In the genomic region with DNA sequence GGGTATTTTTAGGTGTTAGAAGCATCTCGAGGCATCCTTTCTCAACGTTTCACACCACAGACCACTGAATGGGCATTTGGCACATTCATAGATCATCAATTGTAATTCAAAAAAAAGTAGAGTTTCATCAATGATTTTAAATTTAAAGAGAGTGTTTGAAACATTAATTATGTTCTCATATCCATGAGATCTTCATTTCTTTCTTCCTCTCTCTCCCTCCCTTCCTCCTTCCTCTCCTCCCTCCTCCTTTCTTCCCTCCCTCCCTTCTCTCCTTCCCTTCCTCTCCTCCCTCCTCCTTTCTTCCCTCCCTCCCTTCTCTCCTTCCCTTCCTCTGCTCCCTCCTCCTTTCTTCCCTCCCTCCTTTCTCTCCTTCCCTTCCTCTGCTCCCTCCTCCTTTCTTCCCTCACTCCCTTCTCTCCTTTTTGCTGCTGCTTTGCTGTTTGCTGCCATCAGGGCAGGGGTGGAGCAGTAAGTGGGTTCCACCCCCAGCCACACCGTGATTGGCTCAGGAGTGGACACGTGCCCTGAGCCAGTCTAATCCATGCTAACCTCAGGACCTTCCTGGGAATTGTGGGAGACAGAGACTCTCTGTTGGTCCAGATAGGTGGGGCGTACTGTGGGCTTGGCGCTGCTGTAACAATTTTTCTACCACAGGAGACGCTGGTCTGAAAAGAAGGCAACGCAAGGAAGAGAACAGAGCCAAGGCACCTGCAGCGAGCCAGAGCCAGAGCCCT, we compare ENCODE assay signal across 8 cellular contexts. TPM values are rescaled to one million over a fixed set of nuclear protein-coding genes. Genes with fewer than 3 reads are reported as not detected.
DNase-seq lines count a peak whose midpoint lies in the region; ATAC-seq and TF ChIP-seq lines count a peak whose summit lies in the region.

No MANE protein-coding gene starts in this region.

- H3K36me3 ChIP-seq in heart right ventricle, result no peaks in the 10 kb centered on the region

- intact Hi-C loops in heart right ventricle (cut with DNase I), result loop anchor here in 8 of 10 donors (1.0 to 10.0 kb wide), 5 partner anchors 41 to 51 kb away; a partner anchor contains a TSS

- H3K9me3 ChIP-seq in heart right ventricle, result no peaks in the 10 kb centered on the region

- peak overlapping the region in 7 of 10 donors; percentile 9 to 40 (median 33) for H3K4me3 ChIP-seq in heart right ventricle

- peak; percentile 67 for DNase-seq in AG09319 (ENCODE audit: extremely low read depth, low read depth)
- peak; percentile 92 for DNase-seq in NCI-H1105 treated with DMSO at 0.1 percent for 48 hours (lab: John Stamatoyannopoulos, UW)
- DNase-seq in amniotic epithelial cell (ENCODE audit: low read depth), result peak; percentile 84
- peak; percentile 66 to 83 for DNase-seq in heart right ventricle
- peak; percentile 53 for DNase-seq in retina
- no peak for DNase-seq in activated CD8-positive, alpha-beta memory T cell treated with anti-CD3 and anti-CD28 coated beads for 24 hours
- no peak for DNase-seq in GDM1 (lab: John Stamatoyannopoulos, UW)

- H3K4me1 ChIP-seq in heart right ventricle, result peaks cover 4 to 34% (median 25%) of the 10 kb centered on the region in 9 donors

- peak; percentile 25 for TF ChIP-seq CTCF in AG09319 (IDR thresholded peaks at IDR 0.05; ENCODE audit: low read depth, low read length)
- TF ChIP-seq CTCF in heart right ventricle (IDR thresholded peaks at IDR 0.05), result peak in 3 of 9 donors; percentile 40 to 48 (median 43)

- H3K27ac ChIP-seq in heart right ventricle, result peak overlapping the region; percentile 11 to 93 (median 86)

- peak; percentile 94 to 97 (median 96) for ATAC-seq in heart right ventricle
- ATAC-seq in GM19452 (IDR thresholded peaks at IDR 0.05; ENCODE audit: unreplicated experiment), result no peak

- H3K27me3 ChIP-seq in heart right ventricle, result peaks cover 0 to 39% (median 4%) of the 10 kb centered on the region in 7 donors

- WGBS in heart right ventricle, 2 donors, result 29 to 34% methylated on average over 9 of the region's 9 CpGs

RNA-seq across cellular contexts. Expression of a gene that starts 33.8 kb away (rescaled TPM):
- total RNA-seq in heart right ventricle, result 1 to 10 TPM in 5 of 10 donors, under 1 TPM in 4, not detected in 1; 0.20 to 5.6 (median 1.0) TPM
- under 1 TPM in 1 of 2 donors, not detected in 1; 0.22 TPM for polyA plus RNA-seq in heart right ventricle

RNA-seq across cellular contexts. Expression of a gene that starts 51.6 kb away (rescaled TPM):
- 10 to 100 TPM; 28.2 to 49.1 (median 37.3) TPM for total RNA-seq in heart right ventricle
- polyA plus RNA-seq in heart right ventricle, result 10 to 100 TPM; 17.4 to 23.9 TPM

RNA-seq across cellular contexts. Expression of a gene that starts 58.5 kb away (rescaled TPM):
- total RNA-seq in heart right ventricle, result 1 to 10 TPM in 7 of 10 donors, under 1 TPM in 3; 0.55 to 6.4 (median 1.3) TPM
- under 1 TPM; 0.29 to 0.77 TPM for polyA plus RNA-seq in heart right ventricle

Comparison
In these comparisons a context has a peak if more than half of its experiments do, and no peak if none do; other contexts are left out.
1. DNase-seq: peak in AG09319 (single experiment), NCI-H1105 treated with DMSO at 0.1 percent for 48 hours (single experiment), amniotic epithelial cell (single experiment), heart right ventricle (2 of 2) and retina (single experiment); none in activated CD8-positive, alpha-beta memory T cell treated with anti-CD3 and anti-CD28 coated beads for 24 hours (single experiment) and GDM1 (single experiment).